In genomic region chr20:12575352-12576095, GRCh38 we compare ENCODE assay signal across 15 cellular contexts.
A peak's percentile ranks its signal among the peaks of the same experiment; 100 is the strongest.
DNase-seq lines count a peak whose midpoint lies in the region; ATAC-seq and TF ChIP-seq lines count a peak whose summit lies in the region.
"Had no signal": no experiment of that assay in that cellular context is flagged by ENCODE, and none has a peak within 500 bp of the region (broad histone marks: within the 10 kb centered on the region; RNA-seq: fewer than 3 reads in every experiment).

No MANE protein-coding gene starts in this region.

- H3K27ac ChIP-seq in right cardiac atrium (ENCODE audit: low read length) = peak overlapping the region; percentile 74
- H3K27ac ChIP-seq: SK-N-MC, VCaP had no signal

- DNase-seq in Ammon's horn (ENCODE audit: low spot score) = peak; percentile 21
- DNase-seq in astrocyte of the hippocampus (ENCODE audit: low read depth, low spot score) = peak; percentile 8
- DNase-seq in right cardiac atrium = peak; percentile 85 to 92 (median 87)
- DNase-seq in renal cortical epithelial cell (ENCODE audit: low read depth) = peak; percentile 21
- no peak for DNase-seq in NCI-H187 treated with DMSO at 0.1 percent for 48 hours (lab: John Stamatoyannopoulos, UW)
- no peak for DNase-seq in foreskin fibroblast
- no peak for DNase-seq in activated T-helper 1 cell treated with anti-CD3 and anti-CD28 coated beads, Interleukin-12 subunit alpha, Interleukin-12 subunit beta, Interleukin-2, Interleukin-4 antibody, amounts not matched to agents 30 ng/mL and 10 ng/mL and 1 ng/mL, durations not matched to agents 14 hours and 24 hours and 36 hours (ENCODE audit: low spot score)
- DNase-seq in HuH-7 (ENCODE audit: low spot score) = no peak
- DNase-seq: activated naive CD8-positive, alpha-beta T cell treated with anti-CD3 and anti-CD28 coated beads, Interleukin-2, amount 10 ng/mL, durations not matched to agents 7 days and 5 days; immature natural killer cell; IMR-90; NCI-H1436 had no signal

- H3K4me1 Mint-ChIP-seq in activated T-helper 1 cell treated with anti-CD3 and anti-CD28 coated beads, Interleukin-12 subunit alpha, Interleukin-12 subunit beta, Interleukin-2, Interleukin-4 antibody, amounts not matched to agents 30 ng/mL and 10 ng/mL and 1 ng/mL, durations not matched to agents 14 hours and 24 hours and 36 hours (ENCODE audit: low read depth) = no peaks in the 10 kb centered on the region
- H3K4me1 Mint-ChIP-seq: activated naive CD8-positive, alpha-beta T cell treated with anti-CD3 and anti-CD28 coated beads, Interleukin-2, amount 10 ng/mL, durations not matched to agents 7 days and 5 days had no signal

- H3K4me3 Mint-ChIP-seq in activated T-helper 1 cell treated with anti-CD3 and anti-CD28 coated beads, Interleukin-12 subunit alpha, Interleukin-12 subunit beta, Interleukin-2, Interleukin-4 antibody, amounts not matched to agents 30 ng/mL and 10 ng/mL and 1 ng/mL, durations not matched to agents 14 hours and 24 hours and 36 hours = no peak overlapping the region
- H3K4me3 Mint-ChIP-seq: activated naive CD8-positive, alpha-beta T cell treated with anti-CD3 and anti-CD28 coated beads, Interleukin-2, amount 10 ng/mL, durations not matched to agents 7 days and 5 days; dendritic cell treated with granulocyte-macrophage colony-stimulating factor and Interleukin-4, amounts not matched to agents 40 ng/mL and 50 ng/mL, for 4 days; immature natural killer cell had no signal

- no peak overlapping the region for H3K27ac Mint-ChIP-seq in activated T-helper 1 cell treated with anti-CD3 and anti-CD28 coated beads, Interleukin-12 subunit alpha, Interleukin-12 subunit beta, Interleukin-2, Interleukin-4 antibody, amounts not matched to agents 30 ng/mL and 10 ng/mL and 1 ng/mL, durations not matched to agents 14 hours and 24 hours and 36 hours
- H3K27ac Mint-ChIP-seq: activated naive CD8-positive, alpha-beta T cell treated with anti-CD3 and anti-CD28 coated beads, Interleukin-2, amount 10 ng/mL, durations not matched to agents 7 days and 5 days; dendritic cell treated with granulocyte-macrophage colony-stimulating factor and Interleukin-4, amounts not matched to agents 40 ng/mL and 50 ng/mL, for 4 days; immature natural killer cell had no signal

- no peaks in the 10 kb centered on the region for H3K27me3 Mint-ChIP-seq in activated T-helper 1 cell treated with anti-CD3 and anti-CD28 coated beads, Interleukin-12 subunit alpha, Interleukin-12 subunit beta, Interleukin-2, Interleukin-4 antibody, amounts not matched to agents 30 ng/mL and 10 ng/mL and 1 ng/mL, durations not matched to agents 14 hours and 24 hours and 36 hours (ENCODE audit: insufficient read depth)
- H3K27me3 Mint-ChIP-seq: activated naive CD8-positive, alpha-beta T cell treated with anti-CD3 and anti-CD28 coated beads, Interleukin-2, amount 10 ng/mL, durations not matched to agents 7 days and 5 days; dendritic cell treated with granulocyte-macrophage colony-stimulating factor and Interleukin-4, amounts not matched to agents 40 ng/mL and 50 ng/mL, for 4 days had no signal

- 41% methylated on average over 4 of the region's 4 CpGs for WGBS in right cardiac atrium

- H3K9me3 ChIP-seq in right cardiac atrium (ENCODE audit: control insufficient read depth, low read length) = no peaks in the 10 kb centered on the region

- peak; percentile 95 to 97 for ATAC-seq in right cardiac atrium

- no peaks in the 10 kb centered on the region for H3K27me3 ChIP-seq in right cardiac atrium (ENCODE audit: control insufficient read depth, insufficient read depth)

- no peak for TF ChIP-seq CTCF in foreskin fibroblast (IDR thresholded peaks at IDR 0.05; ENCODE audit: low read depth, low read length)

- no peaks in the 10 kb centered on the region for H3K36me3 Mint-ChIP-seq in activated T-helper 1 cell treated with anti-CD3 and anti-CD28 coated beads, Interleukin-12 subunit alpha, Interleukin-12 subunit beta, Interleukin-2, Interleukin-4 antibody, amounts not matched to agents 30 ng/mL and 10 ng/mL and 1 ng/mL, durations not matched to agents 14 hours and 24 hours and 36 hours (ENCODE audit: low read depth)
- H3K36me3 Mint-ChIP-seq: activated naive CD8-positive, alpha-beta T cell treated with anti-CD3 and anti-CD28 coated beads, Interleukin-2, amount 10 ng/mL, durations not matched to agents 7 days and 5 days; immature natural killer cell had no signal

- H3K9me3 Mint-ChIP-seq in activated T-helper 1 cell treated with anti-CD3 and anti-CD28 coated beads, Interleukin-12 subunit alpha, Interleukin-12 subunit beta, Interleukin-2, Interleukin-4 antibody, amounts not matched to agents 30 ng/mL and 10 ng/mL and 1 ng/mL, durations not matched to agents 14 hours and 24 hours and 36 hours = no peaks in the 10 kb centered on the region
- H3K9me3 Mint-ChIP-seq: dendritic cell treated with granulocyte-macrophage colony-stimulating factor and Interleukin-4, amounts not matched to agents 40 ng/mL and 50 ng/mL, for 4 days had no signal

- no peaks in the 10 kb centered on the region for H3K4me1 ChIP-seq in right cardiac atrium (ENCODE audit: control insufficient read depth, insufficient read depth, low read length)

- intact Hi-C loops in right cardiac atrium (cut with DNase I) = no loop called here
- intact Hi-C loops in activated T-helper 1 cell treated with anti-CD3 and anti-CD28 coated beads, Interleukin-12 subunit alpha, Interleukin-12 subunit beta, Interleukin-2, Interleukin-4 antibody, amounts not matched to agents 30 ng/mL and 10 ng/mL and 1 ng/mL, durations not matched to agents 14 hours and 24 hours and 36 hours (cut with micrococcal nuclease) = no loop called here

- H3K4me3 ChIP-seq in right cardiac atrium (ENCODE audit: low read length) (no peak overlapping the region), foreskin fibroblast (ENCODE audit: low read depth in 1 of 2, low read length in 2 of 2) (no peak overlapping the region)
- H3K4me3 ChIP-seq: SK-N-MC had no signal

Comparison
In these comparisons a context has a peak if more than half of its experiments do, and no peak if none do; other contexts are left out.
1. DNase-seq: peak in Ammon's horn (single experiment), astrocyte of the hippocampus (single experiment), right cardiac atrium (3 of 3) and renal cortical epithelial cell (single experiment); none in NCI-H187 treated with DMSO at 0.1 percent for 48 hours (single experiment), foreskin fibroblast (0 of 2), activated T-helper 1 cell treated with anti-CD3 and anti-CD28 coated beads, Interleukin-12 subunit alpha, Interleukin-12 subunit beta, Interleukin-2, Interleukin-4 antibody, amounts not matched to agents 30 ng/mL and 10 ng/mL and 1 ng/mL, durations not matched to agents 14 hours and 24 hours and 36 hours (single experiment) and HuH-7 (single experiment).